8 cellular contexts compared by ENCODE assay signal in genomic region chr22:43110444-43110926, GRCh38. TPM values are rescaled to one million over a fixed set of nuclear protein-coding genes. Genes with fewer than 3 reads are reported as not detected.
DNase-seq lines count a peak whose midpoint lies in the region; ATAC-seq and TF ChIP-seq lines count a peak whose summit lies in the region.

TSS of gene BIK (plus strand) at chr22:43110750. CDS start at chr22:43124023, 13,273 bp downstream.

- peak; percentile 33 for ATAC-seq in HG02852 (IDR thresholded peaks at IDR 0.05; ENCODE audit: unreplicated experiment)
- peak; percentile 64 for ATAC-seq in RWPE2 (ENCODE audit: low read depth)
- ATAC-seq in heart right ventricle, result peak; percentile 42 to 69 (median 56)
- no peak for ATAC-seq in GM19035 (IDR thresholded peaks at IDR 0.05; ENCODE audit: unreplicated experiment)
- ATAC-seq in GM21737 (IDR thresholded peaks at IDR 0.05; ENCODE audit: unreplicated experiment), result no peak

- peak within 1 kb of the TSS; percentile 69 for H3K4me3 Mint-ChIP-seq in activated naive CD4-positive, alpha-beta T cell treated with anti-CD3 and anti-CD28 coated beads for 36 hours

- H3K36me3 Mint-ChIP-seq in activated naive CD4-positive, alpha-beta T cell treated with anti-CD3 and anti-CD28 coated beads for 36 hours (ENCODE audit: low read depth), result no peaks in the 10 kb centered on the region

- H3K4me1 Mint-ChIP-seq in activated naive CD4-positive, alpha-beta T cell treated with anti-CD3 and anti-CD28 coated beads for 36 hours (ENCODE audit: low read depth), result peaks cover 5% of the 10 kb centered on the region

- H3K27me3 ChIP-seq in RWPE2 (ENCODE audit: insufficient read depth, poor library complexity, severe bottlenecking), result peaks cover 11% of the 10 kb centered on the region
- peaks cover 0 to 54% (median 33%) of the 10 kb centered on the region in 7 donors for H3K27me3 ChIP-seq in heart right ventricle

- H3K9me3 Mint-ChIP-seq in activated naive CD4-positive, alpha-beta T cell treated with anti-CD3 and anti-CD28 coated beads for 36 hours, result no peaks in the 10 kb centered on the region

- H3K36me3 ChIP-seq in RWPE2 (ENCODE audit: low read depth) (no peaks in the 10 kb centered on the region), heart right ventricle (no peaks in the 10 kb centered on the region)

- H3K4me3 ChIP-seq in RWPE2 (ENCODE audit: severe bottlenecking), result peak within 1 kb of the TSS; percentile 52
- peak within 1 kb of the TSS; percentile 31 to 70 (median 58) for H3K4me3 ChIP-seq in heart right ventricle

- 0 to 1% methylated on average over 45 to 49 of the region's 49 CpGs for WGBS in heart right ventricle, 2 donors

- no peak within 1 kb of the TSS for H3K27ac ChIP-seq in RWPE2 (ENCODE audit: poor library complexity, severe bottlenecking)
- peak within 1 kb of the TSS in 1 of 10 donors; percentile 44 for H3K27ac ChIP-seq in heart right ventricle

- H3K9me3 ChIP-seq in RWPE2 (ENCODE audit: severe bottlenecking) (no peaks in the 10 kb centered on the region), heart right ventricle (no peaks in the 10 kb centered on the region)

- DNase-seq in DMS153 treated with DMSO at 0.1 percent for 48 hours (lab: John Stamatoyannopoulos, UW; ENCODE audit: unreplicated experiment) (peak; percentile 59), RWPE2 (ENCODE audit: low spot score) (no peak), heart right ventricle (peak in 1 of 2 donors; percentile 38), renal cortical epithelial cell (ENCODE audit: low read depth) (peak; percentile 33)
- peak; percentile 49 for DNase-seq in activated naive CD4-positive, alpha-beta T cell treated with anti-CD3 and anti-CD28 coated beads for 36 hours

- H3K4me1 ChIP-seq in RWPE2 (ENCODE audit: insufficient read depth, poor library complexity, severe bottlenecking) (no peaks in the 10 kb centered on the region), heart right ventricle (peaks cover 9 to 26% (median 16%) of the 10 kb centered on the region in 9 donors)

- CTCF ChIA-PET in activated naive CD4-positive, alpha-beta T cell treated with anti-CD3 and anti-CD28 coated beads for 36 hours (lab: Charles Lee), result no interaction called here

- no peak within 1 kb of the TSS for H3K27ac Mint-ChIP-seq in activated naive CD4-positive, alpha-beta T cell treated with anti-CD3 and anti-CD28 coated beads for 36 hours

- intact Hi-C loops in activated naive CD4-positive, alpha-beta T cell treated with anti-CD3 and anti-CD28 coated beads for 36 hours (cut with micrococcal nuclease), result loop anchor here (2.0 kb wide), 2 partner anchors 42 to 76 kb away; partner anchors contain the start of gene TTLL12
- intact Hi-C loops in heart right ventricle (cut with DNase I), result loop anchor here in 1 of 10 donors (1.0 kb wide), 1 partner anchor 32 kb away; no protein-coding TSS in a partner anchor

- H3K27me3 Mint-ChIP-seq in activated naive CD4-positive, alpha-beta T cell treated with anti-CD3 and anti-CD28 coated beads for 36 hours (ENCODE audit: low read depth), result peaks cover 3% of the 10 kb centered on the region

- TF ChIP-seq CTCF in RWPE2 (IDR thresholded peaks at IDR 0.05; ENCODE audit: poor library complexity, severe bottlenecking) (peak; percentile 40), heart right ventricle (IDR thresholded peaks at IDR 0.05) (peak in 5 of 9 donors; percentile 21 to 49 (median 44))

RNA-seq across cellular contexts. Expression of gene BIK, which starts in this region (rescaled TPM):
- total RNA-seq in activated naive CD4-positive, alpha-beta T cell treated with anti-CD3 and anti-CD28 coated beads for 36 hours, result 1 to 10 TPM; 2.0 to 2.5 TPM
- total RNA-seq in heart right ventricle, result under 1 TPM in 5 of 10 donors, not detected in 5; 0.32 to 0.81 (median 0.57) TPM
- under 1 TPM; 0.28 to 0.88 TPM for polyA plus RNA-seq in heart right ventricle
- 1.8 and 45.0 TPM in 2 replicates for total RNA-seq in renal cortical epithelial cell

Comparison
In these comparisons a context has a peak if more than half of its experiments do, and no peak if none do; other contexts are left out.
1. Peak in ATAC-seq and H3K4me3 ChIP-seq in heart right ventricle; RNA of the gene not detected or under 1 TPM.
2. ATAC-seq: peak in HG02852 (single experiment) and RWPE2 (single experiment); none in GM19035 (single experiment) and GM21737 (single experiment).